8 cellular contexts compared by ENCODE assay signal in genomic region chr4:128060130-128060619, GRCh38. TPM values are rescaled to one million over a fixed set of nuclear protein-coding genes. Genes with fewer than 3 reads are reported as not detected.
DNase-seq lines count a peak whose midpoint lies in the region; ATAC-seq and TF ChIP-seq lines count a peak whose summit lies in the region.

No MANE protein-coding gene starts in this region.

- peaks cover 14 to 22% (median 17%) of the 10 kb centered on the region in 3 donors for H3K4me1 Mint-ChIP-seq in CD8-positive, alpha-beta memory T cell

- dilution Hi-C loops in mammary epithelial cell (cut with HindIII; ENCODE audit: low sequenced_read_pairs): no loop called here

- H3K56ac ChIP-seq in mesendoderm (ENCODE audit: low read length): peak overlapping the region; percentile 96

- ATAC-seq in HG03196 (IDR thresholded peaks at IDR 0.05; ENCODE audit: unreplicated experiment) (no peak), HG03469 (IDR thresholded peaks at IDR 0.05; ENCODE audit: unreplicated experiment) (no peak)

- CTCF ChIA-PET in CD8-positive, alpha-beta memory T cell (lab: Charles Lee): interaction anchor here (1.3 to 3.7 kb wide), 2 partner anchors 95 to 752 kb away, joined by 4 to 11 read pairs; partner anchors contain the start of genes ABHD18 and MFSD8
- CTCF ChIA-PET in mammary epithelial cell (lab: Charles Lee; ENCODE audit: low non-redundant PET): no interaction called here

- H3K9ac ChIP-seq in mammary epithelial cell (ENCODE audit: insufficient read depth, low read length) (peak overlapping the region; percentile 90), mesendoderm (ENCODE audit: low read length) (peak overlapping the region; percentile 93)

- H2BK5ac ChIP-seq in mesendoderm (ENCODE audit: low read length): no peak overlapping the region

- DNase-seq in CD8-positive, alpha-beta memory T cell: no peak
- no peak for DNase-seq in mammary epithelial cell
- no peak for DNase-seq in mesendoderm
- no peak for DNase-seq in SKM-1 treated with dmso at 0.1 percent for 144 hours (lab: John Stamatoyannopoulos, UW; ENCODE audit: unreplicated experiment)
- no peak for DNase-seq in T-helper 9 cell

- H2BK15ac ChIP-seq in mesendoderm (replicated peaks; ENCODE audit: low read depth): peak overlapping the region; percentile 93

- peak overlapping the region; percentile 77 for H3K4ac ChIP-seq in mesendoderm (ENCODE audit: low read depth, low read length)

- POLR2A ChIA-PET in CD8-positive, alpha-beta memory T cell (lab: Charles Lee): interaction anchor here (0.7 to 2.2 kb wide), 5 partner anchors 46 to 227 kb away, joined by 3 to 56 read pairs (median 8); partner anchors contain the start of genes ABHD18, MFSD8, PGRMC2 and PLK4

- no peaks in the 10 kb centered on the region for H3K36me3 ChIP-seq in CD8-positive, alpha-beta memory T cell (ENCODE audit: insufficient read depth, low read length)
- H3K36me3 ChIP-seq in KOPT-K1 (ENCODE audit: insufficient read depth, low read length): no peaks in the 10 kb centered on the region
- no peaks in the 10 kb centered on the region for H3K36me3 ChIP-seq in mammary epithelial cell (ENCODE audit: insufficient read depth, low read length)
- no peaks in the 10 kb centered on the region for H3K36me3 ChIP-seq in mesendoderm (ENCODE audit: control insufficient read depth, insufficient read depth, low read length)

- intact Hi-C loops in mammary epithelial cell (cut with micrococcal nuclease): loop anchor here (2.0 to 5.0 kb wide), 4 partner anchors 178 to 749 kb away; partner anchors contain the start of genes HSPA4L, JADE1 and PLK4

- peak overlapping the region; percentile 72 for H3K18ac ChIP-seq in mesendoderm (ENCODE audit: low read length)

- in situ Hi-C loops in mammary epithelial cell (cut with MboI; ENCODE audit: low sequenced_read_pairs in 2 of 2): no loop called here

- H2AK5ac ChIP-seq in mesendoderm (ENCODE audit: low read length): no peak overlapping the region

- peak overlapping the region; percentile 94 for H2AFZ ChIP-seq in mammary epithelial cell (ENCODE audit: low read depth, low read length)

- no peak overlapping the region for H4K5ac ChIP-seq in mesendoderm (ENCODE audit: low read length)

- H4K8ac ChIP-seq in mesendoderm (ENCODE audit: low read depth, low read length): peak overlapping the region; percentile 1

- peak overlapping the region; percentile 98 for H3K4me2 ChIP-seq in mammary epithelial cell (ENCODE audit: insufficient read depth, low read depth, low read length)
- no peak overlapping the region for H3K4me2 ChIP-seq in mesendoderm (ENCODE audit: low read length)

- peak overlapping the region; percentile 66 for H3K4me3 ChIP-seq in CD8-positive, alpha-beta memory T cell (ENCODE audit: low read length)
- H3K4me3 ChIP-seq in mammary epithelial cell (replicated peaks in 1 of 3; ENCODE audit: insufficient read depth in 1 of 3, low read depth in 2 of 3, low read length in 3 of 3): peak overlapping the region; percentile 81 to 97 (median 89)
- H3K4me3 ChIP-seq in mesendoderm (ENCODE audit: low read length): no peak overlapping the region

- H3K27me3 ChIP-seq in CD8-positive, alpha-beta memory T cell (ENCODE audit: insufficient read depth, low read length, poor library complexity, severe bottlenecking): no peaks in the 10 kb centered on the region
- no peaks in the 10 kb centered on the region for H3K27me3 ChIP-seq in mammary epithelial cell (ENCODE audit: insufficient read depth, low read length)
- H3K27me3 ChIP-seq in mesendoderm (ENCODE audit: insufficient read depth, low read length, poor library complexity): no peaks in the 10 kb centered on the region

- no peaks in the 10 kb centered on the region for H3K27me3 Mint-ChIP-seq in CD8-positive, alpha-beta memory T cell

- peaks cover 1% of the 10 kb centered on the region for H3K79me1 ChIP-seq in mesendoderm (ENCODE audit: low read length)

- H3K79me2 ChIP-seq in mammary epithelial cell (ENCODE audit: insufficient read depth, low read length): peaks cover 34% of the 10 kb centered on the region
- peaks cover 15% of the 10 kb centered on the region for H3K79me2 ChIP-seq in mesendoderm (ENCODE audit: control insufficient read depth, insufficient read depth, low read length)

- no peak overlapping the region for H3K23ac ChIP-seq in mesendoderm (ENCODE audit: low read length)

- peaks cover 7% of the 10 kb centered on the region for H3K4me1 ChIP-seq in CD8-positive, alpha-beta memory T cell (ENCODE audit: insufficient read depth, low read length)
- H3K4me1 ChIP-seq in mammary epithelial cell (ENCODE audit: insufficient read depth, low read length) (no peaks in the 10 kb centered on the region), mesendoderm (ENCODE audit: control insufficient read depth, low read depth, low read length) (no peaks in the 10 kb centered on the region)

- peak overlapping the region; percentile 82 to 90 (median 86) for H3K4me3 Mint-ChIP-seq in CD8-positive, alpha-beta memory T cell

- H3K9me3 Mint-ChIP-seq in CD8-positive, alpha-beta memory T cell: no peaks in the 10 kb centered on the region

- no peak for TF ChIP-seq CTCF in mammary epithelial cell (conservative IDR thresholded peaks at IDR 0.05 in 1 of 2, IDR thresholded peaks at IDR 0.05 in 1 of 2; ENCODE audit: extremely low read depth in 1 of 2, insufficient read depth in 1 of 2, low read depth in 1 of 2, low read length in 2 of 2)

- no peak overlapping the region for H2BK120ac ChIP-seq in mesendoderm (ENCODE audit: low read depth, low read length)

- no peaks in the 10 kb centered on the region for H3K9me3 ChIP-seq in CD8-positive, alpha-beta memory T cell (ENCODE audit: low read length)
- H3K9me3 ChIP-seq in KOPT-K1 (ENCODE audit: insufficient read depth, low read length, poor library complexity, severe bottlenecking): no peaks in the 10 kb centered on the region
- H3K9me3 ChIP-seq in mammary epithelial cell (replicated peaks; ENCODE audit: insufficient read depth, low read length): no peaks in the 10 kb centered on the region

- peaks cover 0 to 1% (median 0%) of the 10 kb centered on the region in 3 donors for H3K36me3 Mint-ChIP-seq in CD8-positive, alpha-beta memory T cell

- H4K20me1 ChIP-seq in mammary epithelial cell (ENCODE audit: insufficient read depth, low read length): no peaks in the 10 kb centered on the region

- no TSS peak for BruUV-seq in mammary epithelial cell (replicated peaks; lab: Mats Ljungman, UMichigan)

- peak overlapping the region; percentile 94 for H3K27ac ChIP-seq in CD8-positive, alpha-beta memory T cell (ENCODE audit: low read depth, low read length)
- H3K27ac ChIP-seq in KOPT-K1 (ENCODE audit: low read depth, low read length, poor library complexity, severe bottlenecking): peak overlapping the region; percentile 89
- H3K27ac ChIP-seq in mammary epithelial cell (ENCODE audit: insufficient read depth, low read depth, low read length): peak overlapping the region; percentile 90
- H3K27ac ChIP-seq in mesendoderm (ENCODE audit: low read depth, low read length): peak overlapping the region; percentile 99

- peak overlapping the region; percentile 77 to 95 (median 93) for H3K27ac Mint-ChIP-seq in CD8-positive, alpha-beta memory T cell

- WGBS in mammary epithelial cell (ENCODE audit: low coverage, missing lambda C conversion rate): 19% methylated on average over 15 of the region's 15 CpGs
- no CpG with 5 or more reads among the region's 15 CpGs for WGBS in mesendoderm (ENCODE audit: extremely low coverage, insufficient coverage, low lambda C conversion rate)

RNA-seq across cellular contexts. Expression of gene LARP1B, which starts 0.9 kb away (rescaled TPM):
- 10 to 100 TPM; 20.3 to 22.0 TPM for total RNA-seq in CD8-positive, alpha-beta memory T cell
- 6.8 TPM for polyA plus RNA-seq in CD8-positive, alpha-beta memory T cell
- 10 to 100 TPM; 15.3 to 27.0 TPM for total RNA-seq in mammary epithelial cell
- 6.8 TPM for polyA plus RNA-seq in mammary epithelial cell
- 23.2 TPM for polyA minus RNA-seq in mammary epithelial cell
- 29.0 TPM for polyA plus RNA-seq in mesendoderm (2013, experiment 1 of 2)
- 29.0 TPM for polyA plus RNA-seq in mesendoderm (2013, experiment 2 of 2)
